1 cellular context compared by ENCODE assay signal in the genomic region with DNA sequence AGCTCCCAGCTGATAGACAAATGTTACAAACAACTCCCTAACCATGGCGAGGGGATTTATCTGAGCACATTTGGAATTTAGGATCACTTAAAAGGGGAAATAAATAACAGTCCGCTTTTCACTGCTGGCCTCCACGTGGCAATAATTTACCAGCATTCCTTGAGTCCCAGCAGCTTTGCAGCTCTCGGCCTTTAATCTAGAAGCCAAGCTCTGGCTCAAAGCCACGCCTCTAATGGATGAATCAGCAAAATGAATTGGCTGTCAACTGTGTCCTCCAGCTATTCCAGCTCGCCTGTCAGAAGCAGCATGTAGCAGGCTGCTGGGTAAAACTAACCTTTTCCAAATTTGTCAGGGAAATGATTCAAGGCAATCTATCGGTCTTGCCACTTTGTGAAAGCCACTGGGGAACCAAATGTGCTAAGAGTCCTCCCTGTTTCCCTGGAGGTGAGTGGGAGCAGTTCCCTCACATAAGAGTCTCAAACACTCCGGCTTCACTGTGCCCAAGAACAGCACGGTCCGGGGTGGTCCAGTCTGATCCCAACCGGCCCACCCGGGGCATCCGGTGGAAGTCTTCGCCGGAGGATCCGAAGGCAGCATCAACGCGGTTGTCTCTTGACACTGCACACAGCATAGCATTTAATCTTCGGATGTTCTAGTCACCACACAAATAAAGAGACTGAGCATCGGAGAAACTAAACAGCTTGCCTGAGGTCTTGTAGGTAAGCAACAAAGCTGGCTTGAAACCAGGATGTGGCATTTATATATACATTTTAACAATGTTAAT.
A peak's percentile ranks its signal among the peaks of the same experiment; 100 is the strongest.
TF ChIP-seq lines count a peak whose summit lies in the region.

No MANE protein-coding gene starts in this region.

TF ChIP-seq in IMR-90, 13 proteins besides CTCF, POLR2A, EP300 and RAD21 (continued from another document):
- TF ChIP-seq, protein P1, sequence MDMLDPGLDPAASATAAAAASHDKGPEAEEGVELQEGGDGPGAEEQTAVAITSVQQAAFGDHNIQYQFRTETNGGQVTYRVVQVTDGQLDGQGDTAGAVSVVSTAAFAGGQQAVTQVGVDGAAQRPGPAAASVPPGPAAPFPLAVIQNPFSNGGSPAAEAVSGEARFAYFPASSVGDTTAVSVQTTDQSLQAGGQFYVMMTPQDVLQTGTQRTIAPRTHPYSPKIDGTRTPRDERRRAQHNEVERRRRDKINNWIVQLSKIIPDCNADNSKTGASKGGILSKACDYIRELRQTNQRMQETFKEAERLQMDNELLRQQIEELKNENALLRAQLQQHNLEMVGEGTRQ (IDR thresholded peaks at IDR 0.05; ENCODE audit: low read depth, low read length), result peak; percentile 41; the same call in 1 of the 2 replicates
- TF ChIP-seq CHD1 (IDR thresholded peaks at IDR 0.05; ENCODE audit: low read depth, low read length) (no peak), NFE2L2 (IDR thresholded peaks at IDR 0.05; ENCODE audit: low read depth, low read length) (peak; percentile 84), MXI1 (IDR thresholded peaks at IDR 0.05; ENCODE audit: borderline replicate concordance, low read depth, low read length) (peak; percentile 92), RCOR1 (IDR thresholded peaks at IDR 0.05; ENCODE audit: insufficient replicate concordance, low read length) (no peak), RFX5 (IDR thresholded peaks at IDR 0.05; ENCODE audit: low read depth, low read length) (no peak), SMC3 (IDR thresholded peaks at IDR 0.05; ENCODE audit: low read depth, low read length) (peak; percentile 17; the same call in 1 of the 2 replicates), CEBPB (IDR thresholded peaks at IDR 0.05; ENCODE audit: low read depth, low read length) (no peak), BHLHE40 (IDR thresholded peaks at IDR 0.05; ENCODE audit: low read depth, low read length) (no peak), FOS (IDR thresholded peaks at IDR 0.05; ENCODE audit: low read depth, low read length) (peak; percentile 67; the same call in 1 of the 2 replicates), MAZ (IDR thresholded peaks at IDR 0.05; ENCODE audit: borderline replicate concordance, low read depth, low read length) (no peak)
- TF ChIP-seq, protein P2, sequence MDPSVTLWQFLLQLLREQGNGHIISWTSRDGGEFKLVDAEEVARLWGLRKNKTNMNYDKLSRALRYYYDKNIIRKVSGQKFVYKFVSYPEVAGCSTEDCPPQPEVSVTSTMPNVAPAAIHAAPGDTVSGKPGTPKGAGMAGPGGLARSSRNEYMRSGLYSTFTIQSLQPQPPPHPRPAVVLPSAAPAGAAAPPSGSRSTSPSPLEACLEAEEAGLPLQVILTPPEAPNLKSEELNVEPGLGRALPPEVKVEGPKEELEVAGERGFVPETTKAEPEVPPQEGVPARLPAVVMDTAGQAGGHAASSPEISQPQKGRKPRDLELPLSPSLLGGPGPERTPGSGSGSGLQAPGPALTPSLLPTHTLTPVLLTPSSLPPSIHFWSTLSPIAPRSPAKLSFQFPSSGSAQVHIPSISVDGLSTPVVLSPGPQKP (IDR thresholded peaks at IDR 0.05; ENCODE audit: borderline replicate concordance, low read depth, low read length), result no peak
TF ChIP-seq in IMR-90: peak in this region for 6.
